ENCODE assay signal across 23 cellular contexts in genomic region chr1:111267801-111268508, GRCh38. TPM values are rescaled to one million over a fixed set of nuclear protein-coding genes. Genes with fewer than 3 reads are reported as not detected.
DNase-seq lines count a peak whose midpoint lies in the region; ATAC-seq and TF ChIP-seq lines count a peak whose summit lies in the region.
"Had no signal": no experiment of that assay in that cellular context is flagged by ENCODE, and none has a peak within 500 bp of the region (broad histone marks: within the 10 kb centered on the region; RNA-seq: fewer than 3 reads in every experiment).

No MANE protein-coding gene starts in this region.

- TF ChIP-seq EP300 in stomach (IDR thresholded peaks at IDR 0.05) (no peak), ovary (IDR thresholded peaks at IDR 0.05) (no peak)

- ATAC-seq in left lobe of liver (peak; percentile 92), HG03520 (IDR thresholded peaks at IDR 0.05; ENCODE audit: unreplicated experiment) (no peak)
- ATAC-seq: A549, GM12878 had no signal

- in situ Hi-C loops in SK-MEL-5 (cut with HindIII; ENCODE audit: low pct_unique_long_range_greater_than_20kb, low sequenced_read_pairs), result no loop called here

- peaks cover 0 to 40% (median 15%) of the 10 kb centered on the region in 3 donors for H3K27me3 ChIP-seq in stomach
- no peaks in the 10 kb centered on the region for H3K27me3 ChIP-seq in ovary
- H3K27me3 ChIP-seq: BLaER1 treated with 17β-estradiol and CSF1 and Interleukin-3, amounts not matched to agents 10 nM and 100 nM had no signal

- intact Hi-C loops in stomach (cut with DNase I; ENCODE audit: low total_unique reads), result no loop called here
- intact Hi-C loops in ovary (cut with DNase I), result no loop called here

- DNase-seq in SK-MEL-5 (ENCODE audit: low read depth, low spot score), result peak; percentile 22
- peak; percentile 70 for DNase-seq in left lobe of liver (ENCODE audit: low spot score)
- DNase-seq in stomach, result peak; percentile 32
- no peak for DNase-seq in retina
- DNase-seq in ovary, result no peak
- DNase-seq: 8988T; ACHN; AML-193; BE2C; CD4-positive, alpha-beta T cell; CD8-positive, alpha-beta memory T cell; DMS 273 treated with DMSO at 0.1 percent for 48 hours; DMS79; EL; GDM1; GOT3; HFFc6 had no signal

- no peak overlapping the region for H3K4me3 ChIP-seq in stomach
- no peak overlapping the region for H3K4me3 ChIP-seq in ovary
- H3K4me3 ChIP-seq: A549; BLaER1 treated with 17β-estradiol and CSF1 and Interleukin-3, amounts not matched to agents 10 nM and 100 nM; GM12878; HAP-1 had no signal

- WGBS in stomach, 5 donors, result 65 to 82% (median 74%) methylated on average over 4 of the region's 4 CpGs
- WGBS in ovary, 3 donors, result 65 to 71% (median 68%) methylated on average over 4 of the region's 4 CpGs

- H3K4me1 ChIP-seq in stomach (peaks cover 0 to 10% (median 5%) of the 10 kb centered on the region in 4 donors), ovary (ENCODE audit: insufficient read depth) (no peaks in the 10 kb centered on the region)
- H3K4me1 ChIP-seq: A549; BE2C; BLaER1 treated with 17β-estradiol and CSF1 and Interleukin-3, amounts not matched to agents 10 nM and 100 nM had no signal

- H3K36me3 ChIP-seq in stomach (no peaks in the 10 kb centered on the region), ovary (no peaks in the 10 kb centered on the region)
- H3K36me3 ChIP-seq: BE2C; BLaER1 treated with 17β-estradiol and CSF1 and Interleukin-3, amounts not matched to agents 10 nM and 100 nM; HAP-1 had no signal

- H3K9me3 ChIP-seq in stomach, result peaks cover 0 to 4% (median 0%) of the 10 kb centered on the region in 4 donors
- H3K9me3 ChIP-seq in ovary, result no peaks in the 10 kb centered on the region
- H3K9me3 ChIP-seq: A549, BE2C, HAP-1 had no signal

- no peak overlapping the region for H3K27ac ChIP-seq in stomach
- H3K27ac ChIP-seq in ovary, result no peak overlapping the region
- H3K27ac ChIP-seq: A549; BLaER1 treated with 17β-estradiol and CSF1 and Interleukin-3, amounts not matched to agents 10 nM and 100 nM had no signal

- TF ChIP-seq POLR2A in stomach (IDR thresholded peaks at IDR 0.05) (no peak), ovary (IDR thresholded peaks at IDR 0.05) (no peak)

- TF ChIP-seq CTCF in stomach (IDR thresholded peaks at IDR 0.05) (no peak), ovary (IDR thresholded peaks at IDR 0.05) (no peak)

RNA-seq across cellular contexts. Expression of gene CHIA, which starts 22.7 kb away (rescaled TPM):
- not detected in 2 replicates for total RNA-seq in SK-MEL-5 (2014; rRNA removed; shearing (Covaris generic))
- not detected in 2 replicates for polyA plus RNA-seq in SK-MEL-5 (2015; cell fraction: cytosol; rRNA removed)
- polyA plus RNA-seq in SK-MEL-5 (2015; cell fraction: nucleus; rRNA removed), result not detected in 2 replicates
- 0.15 TPM for total RNA-seq in left lobe of liver
- 10 to 100 TPM in 1 of 5 donors, 1 to 10 TPM in 3, not detected in 1; 3.9 to 23.2 (median 8.4) TPM for total RNA-seq in stomach
- 100 to 1,000 TPM in 2 of 3 donors, 10 to 100 TPM in 1; 69.0 to 604 (median 288) TPM for polyA plus RNA-seq in stomach
- not detected for total RNA-seq in ovary
- polyA plus RNA-seq in ovary, result under 1 TPM in 1 of 2 donors, not detected in 1; 0.18 TPM
- total RNA-seq: CD4-positive, alpha-beta T cell; CD8-positive, alpha-beta memory T cell; GM12878; HFFc6 had no signal
- polyA plus RNA-seq: A549; CD14-positive monocyte; CD8-positive, alpha-beta memory T cell had no signal

RNA-seq across cellular contexts. Expression of gene CHI3L2, which starts 40.4 kb away (rescaled TPM):
- 0.55 TPM in 1 of 2 replicates, not detected in the other for total RNA-seq in SK-MEL-5 (2014; rRNA removed; shearing (Covaris generic))
- polyA plus RNA-seq in SK-MEL-5 (2015; cell fraction: cytosol; rRNA removed), result 0.06 TPM in 1 of 2 replicates, not detected in the other
- polyA plus RNA-seq in SK-MEL-5 (2015; cell fraction: nucleus; rRNA removed), result not detected in 2 replicates
- total RNA-seq in left lobe of liver, result 0.23 TPM
- total RNA-seq in stomach, result 10 to 100 TPM in 1 of 5 donors, 1 to 10 TPM in 1, not detected in 3; 2.8 to 28.1 TPM
- 1 to 10 TPM; 1.4 to 5.7 (median 2.3) TPM for polyA plus RNA-seq in stomach
- total RNA-seq in ovary, result 10 to 100 TPM in 1 of 7 donors, 1 to 10 TPM in 5, not detected in 1; 1.1 to 17.0 (median 1.8) TPM
- 1 to 10 TPM in 1 of 2 donors, under 1 TPM in 1; 0.91 to 1.4 TPM for polyA plus RNA-seq in ovary

Comparison
In these comparisons a context has a peak if more than half of its experiments do, and no peak if none do; other contexts are left out.
1. DNase-seq: peak in SK-MEL-5 (single experiment), left lobe of liver (single experiment) and stomach (single experiment); none in retina (single experiment) and ovary (0 of 5).